In the genomic region with DNA sequence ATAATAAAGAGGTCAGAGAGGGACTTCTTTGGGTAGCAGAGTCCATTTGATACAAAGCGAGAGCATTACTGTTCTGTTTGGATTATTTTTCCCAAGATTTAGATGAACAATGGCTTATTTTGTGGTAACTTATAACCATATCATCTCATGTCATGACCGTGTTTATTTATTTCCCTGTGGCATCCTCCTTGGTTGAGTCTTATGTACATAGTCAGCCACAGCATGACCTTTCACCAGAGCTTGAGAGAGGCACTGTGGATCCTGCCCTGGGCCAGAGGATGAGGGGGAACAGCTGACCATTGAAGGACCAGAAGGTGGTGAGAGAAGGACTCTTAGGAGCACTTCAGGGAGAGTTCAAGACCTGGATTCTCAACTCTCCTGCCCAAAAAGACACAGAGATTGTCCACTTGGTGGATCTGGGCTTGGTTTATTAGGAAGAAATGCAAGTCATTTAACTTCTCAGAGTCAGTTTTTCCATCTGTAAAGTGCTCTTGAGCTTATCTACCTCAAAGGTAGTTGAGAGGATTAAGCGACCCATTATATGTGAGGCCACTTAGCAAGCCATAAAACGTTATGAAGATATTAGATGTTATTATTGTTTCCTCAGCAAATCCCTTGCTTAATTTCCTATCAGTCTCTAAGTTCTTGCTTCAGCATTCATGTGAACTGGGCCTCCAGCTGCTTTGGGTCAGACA, we compare ENCODE assay signal across 1 cellular context.
TF ChIP-seq lines count a peak whose summit lies in the region.

No MANE protein-coding gene starts in this region.

TF ChIP-seq in HepG2, 621 proteins besides CTCF, POLR2A, EP300 and RAD21:
- no peak for TF ChIP-seq ZNF710 (CRISPR knock-in tag; IDR thresholded peaks at IDR 0.05; ENCODE audit: borderline replicate concordance)
- TF ChIP-seq ZNF484 (CRISPR knock-in tag; IDR thresholded peaks at IDR 0.05; ENCODE audit: borderline replicate concordance, low read depth): no peak
- TF ChIP-seq RARA (CRISPR knock-in tag; IDR thresholded peaks at IDR 0.05): no peak
- TF ChIP-seq FOXA1 (IDR thresholded peaks at IDR 0.05): no peak
- 0 out of 2 replicates have a peak, but pooled peaks have one; percentile 9 for TF ChIP-seq FOXA1 (CRISPR knock-in tag; IDR thresholded peaks at IDR 0.05)
- no peak for TF ChIP-seq ARNT (IDR thresholded peaks at IDR 0.05)
- TF ChIP-seq POLR2AphosphoS2 (IDR thresholded peaks at IDR 0.05; ENCODE audit: low read depth, low read length): no peak
- TF ChIP-seq THAP8 (CRISPR knock-in tag; IDR thresholded peaks at IDR 0.05; ENCODE audit: borderline replicate concordance): no peak
- no peak for TF ChIP-seq YEATS4 (CRISPR knock-in tag; IDR thresholded peaks at IDR 0.05; ENCODE audit: borderline replicate concordance)
- TF ChIP-seq ZNF572 (CRISPR knock-in tag; IDR thresholded peaks at IDR 0.05): no peak
